ENCODE assay signal across 34 cellular contexts in genomic region chrY:14634954-14635353, GRCh38.
"Had no signal": no experiment of that assay in that cellular context is flagged by ENCODE, and none has a peak within 500 bp of the region (broad histone marks: within the 10 kb centered on the region; RNA-seq: fewer than 3 reads in every experiment).

No MANE protein-coding gene starts in this region.

- H3K9me3 ChIP-seq: MG63 had no signal

- H3K27me3 ChIP-seq: MG63 had no signal

- DNase-seq: Karpas-422, Kasumi-1, MG63, MM.1S, MV-4-11, NCI-H1048, NCI-H1092, NCI-H1092 treated with DMSO at 0.1 percent for 48 hours, NCI-H1105, NCI-H1105 treated with DMSO at 0.1 percent for 48 hours, NCI-H1417, NCI-H1417 treated with DMSO at 0.1 percent for 48 hours, NCI-H1436, NCI-H1436 treated with DMSO at 0.1 percent for 48 hours, NCI-H146, NCI-H1694, NCI-H1694 treated with DMSO at 0.1 percent for 48 hours, NCI-H187, NCI-H187 treated with DMSO at 0.1 percent for 48 hours, NCI-H1930, NCI-H2029, NCI-H2029 treated with DMSO at 0.1 percent for 48 hours, NCI-H2081, NCI-H2081 treated with DMSO at 0.1 percent for 48 hours, NCI-H2107, NCI-H2171, NCI-H2171 treated with DMSO at 0.1 percent for 48 hours, NCI-H2227 treated with DMSO at 0.1 percent for 48 hours, NCI-H226, NCI-H345, NCI-H446, NCI-H446 treated with DMSO at 0.1 percent for 48 hours, NCI-H510A, NCI-H510A treated with DMSO at 0.1 percent for 48 hours had no signal

- H3K36me3 ChIP-seq: MG63 had no signal

- H3K4me3 ChIP-seq: MG63 had no signal
